In genomic region chr1:201966171-201966570, GRCh38 we compare ENCODE assay signal across 1 cellular context.
TF ChIP-seq lines count a peak whose summit lies in the region.

No MANE protein-coding gene starts in this region.

TF ChIP-seq in HepG2, 621 proteins besides CTCF, POLR2A, EP300 and RAD21:
- TF ChIP-seq ZNF121 (CRISPR knock-in tag; IDR thresholded peaks at IDR 0.05) = peak; percentile 35; the same call in 1 of the 2 replicates
- TF ChIP-seq PRDM15 (CRISPR knock-in tag; IDR thresholded peaks at IDR 0.05) = no peak
